ENCODE assay signal across 19 cellular contexts in genomic region chr10:20674870-20675385, GRCh38.
"Had no signal": no experiment of that assay in that cellular context is flagged by ENCODE, and none has a peak within 500 bp of the region (broad histone marks: within the 10 kb centered on the region; RNA-seq: fewer than 3 reads in every experiment).

No MANE protein-coding gene starts in this region.

- H3K4me1 Mint-ChIP-seq: activated CD4-positive, alpha-beta memory T cell treated with anti-CD3 and anti-CD28 coated beads, Interleukin-2, amount 10 ng/mL, durations not matched to agents 7 days and 5 days; activated naive CD8-positive, alpha-beta T cell treated with anti-CD3 and anti-CD28 coated beads, Interleukin-2, amount 10 ng/mL, durations not matched to agents 7 days and 5 days; memory B cell had no signal

- H3K9me3 ChIP-seq: breast epithelium, esophagus muscularis mucosa, psoas muscle, upper lobe of left lung had no signal

- H3K27ac ChIP-seq: breast epithelium, esophagus muscularis mucosa, foreskin keratinocyte, psoas muscle, upper lobe of left lung had no signal

- H3K4me3 Mint-ChIP-seq: activated CD4-positive, alpha-beta memory T cell treated with anti-CD3 and anti-CD28 coated beads, Interleukin-2, amount 10 ng/mL, durations not matched to agents 7 days and 5 days; activated naive CD8-positive, alpha-beta T cell treated with anti-CD3 and anti-CD28 coated beads, Interleukin-2, amount 10 ng/mL, durations not matched to agents 7 days and 5 days; memory B cell; T-helper 2 cell treated with Interferon-gamma antibody and Interleukin-4, amounts not matched to agents 5 μg/mL and 100 μg/mL, for 36 hours had no signal

- ATAC-seq: foreskin keratinocyte, left colon, psoas muscle, sciatic nerve had no signal

- H3K4me1 ChIP-seq: breast epithelium, esophagus muscularis mucosa, foreskin keratinocyte, psoas muscle, upper lobe of left lung had no signal

- H3K27ac Mint-ChIP-seq: activated CD4-positive, alpha-beta memory T cell treated with anti-CD3 and anti-CD28 coated beads, Interleukin-2, amount 10 ng/mL, durations not matched to agents 7 days and 5 days; activated naive CD8-positive, alpha-beta T cell treated with anti-CD3 and anti-CD28 coated beads, Interleukin-2, amount 10 ng/mL, durations not matched to agents 7 days and 5 days; memory B cell; T-helper 2 cell treated with Interferon-gamma antibody and Interleukin-4, amounts not matched to agents 5 μg/mL and 100 μg/mL, for 36 hours had no signal

- H3K27me3 Mint-ChIP-seq: activated CD4-positive, alpha-beta memory T cell treated with anti-CD3 and anti-CD28 coated beads, Interleukin-2, amount 10 ng/mL, durations not matched to agents 7 days and 5 days; activated naive CD8-positive, alpha-beta T cell treated with anti-CD3 and anti-CD28 coated beads, Interleukin-2, amount 10 ng/mL, durations not matched to agents 7 days and 5 days; memory B cell had no signal

- H3K36me3 Mint-ChIP-seq: activated naive CD8-positive, alpha-beta T cell treated with anti-CD3 and anti-CD28 coated beads, Interleukin-2, amount 10 ng/mL, durations not matched to agents 7 days and 5 days; memory B cell had no signal

- H3K27me3 ChIP-seq: breast epithelium, esophagus muscularis mucosa, foreskin keratinocyte, upper lobe of left lung had no signal

- DNase-seq: activated CD4-positive, alpha-beta memory T cell treated with anti-CD3 and anti-CD28 coated beads, Interleukin-2, amount 10 ng/mL, durations not matched to agents 7 days and 5 days; activated CD4-positive, CD25-positive, alpha-beta regulatory T cell treated with anti-CD3 and anti-CD28 coated beads, Interleukin-2, amount 50 U/mL, for 72 hours; activated gamma-delta T cell; activated naive CD8-positive, alpha-beta T cell treated with anti-CD3 and anti-CD28 coated beads, Interleukin-2, amount 10 ng/mL, durations not matched to agents 7 days and 5 days; activated T-cell treated with anti-CD3 and anti-CD28 coated beads, Interleukin-2, amount 50 U/mL, for 48 hours; dermis blood vessel endothelial cell; foreskin keratinocyte; left colon; nucleus accumbens; psoas muscle; stimulated activated CD4-positive, alpha-beta T cell treated with anti-CD3 and anti-CD28 coated beads, Interleukin-12 subunit alpha, Interleukin-12 subunit beta, amount 100 ng/mL, for 4 hours; stimulated activated naive CD4-positive, alpha-beta T cell; substantia nigra; upper lobe of left lung had no signal

- H3K36me3 ChIP-seq: breast epithelium, esophagus muscularis mucosa, upper lobe of left lung had no signal

- H3K4me3 ChIP-seq: breast epithelium, esophagus muscularis mucosa, psoas muscle, upper lobe of left lung had no signal
